ENCODE assay signal across 10 cellular contexts in the genomic region with DNA sequence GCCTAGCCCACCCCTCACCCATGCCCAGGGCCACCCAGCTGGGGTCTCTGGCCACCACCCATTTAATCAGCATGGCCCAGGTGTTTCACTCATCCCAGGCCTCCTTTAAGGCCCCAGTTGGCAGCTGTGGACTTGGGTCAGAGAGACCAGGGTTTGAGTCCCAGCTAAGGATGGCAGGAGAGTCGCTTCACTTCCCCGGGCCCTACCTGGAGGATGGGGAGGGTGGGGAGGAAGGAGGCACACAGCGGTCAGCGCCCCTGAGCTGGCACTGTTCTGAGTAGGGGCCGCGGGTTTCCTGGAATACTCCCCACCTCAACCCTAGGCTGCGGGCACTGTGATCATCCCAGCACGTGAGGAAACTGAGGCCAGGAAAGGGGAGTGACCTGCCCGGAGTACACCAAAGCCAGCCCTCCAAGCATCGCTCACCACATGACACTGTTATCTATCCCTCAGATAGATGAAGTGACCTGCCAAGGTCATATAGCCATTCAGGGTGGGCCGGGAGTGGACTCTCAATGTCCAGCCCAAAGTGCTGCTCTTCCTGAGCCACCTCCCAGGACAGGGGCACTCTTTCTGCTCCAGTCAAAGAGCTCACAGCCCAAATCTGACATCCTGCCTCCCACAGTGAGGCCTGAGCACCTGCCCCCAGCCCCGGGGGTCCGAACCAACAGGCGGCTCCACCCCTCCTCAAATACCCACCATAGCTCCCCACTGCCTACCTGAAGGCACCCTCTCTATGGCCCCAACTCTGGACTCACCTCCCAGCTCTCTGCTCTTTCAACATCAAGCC. TPM values are rescaled to one million over a fixed set of nuclear protein-coding genes. Genes with fewer than 3 reads are reported as not detected.
DNase-seq lines count a peak whose midpoint lies in the region; ATAC-seq, FAIRE-seq and TF ChIP-seq lines count a peak whose summit lies in the region.
"Had no signal": no experiment of that assay in that cellular context is flagged by ENCODE, and none has a peak within 500 bp of the region (broad histone marks: within the 10 kb centered on the region; RNA-seq: fewer than 3 reads in every experiment).

No MANE protein-coding gene starts in this region.

- no peak overlapping the region for H2BK20ac ChIP-seq in H1 (ENCODE audit: low read length)

- POLR2A ChIA-PET in H1 (lab: Charles Lee; ENCODE audit: partially characterized antibody): interaction anchor here (0.7 to 4.6 kb wide), 5 partner anchors 10 to 142 kb away, joined by 3 to 39 read pairs (median 3); a partner anchor contains a TSS

- H3K36me3 ChIP-seq in heart right ventricle: peaks cover 0 to 4% (median 0%) of the 10 kb centered on the region in 9 donors
- H3K36me3 ChIP-seq in H1 (ENCODE audit: control insufficient read depth in 2 of 4, insufficient read depth in 4 of 4, low read length in 3 of 4): no peaks in the 10 kb centered on the region
- H3K36me3 ChIP-seq in osteoblast (ENCODE audit: insufficient read depth, low read length): no peaks in the 10 kb centered on the region
- H3K36me3 ChIP-seq in upper lobe of right lung: no peaks in the 10 kb centered on the region

- no peak overlapping the region for H4K91ac ChIP-seq in H1 (replicated peaks; ENCODE audit: insufficient read length, low read length)

- H3K79me2 ChIP-seq in H1 (ENCODE audit: control insufficient read depth in 1 of 2, insufficient read depth in 2 of 2, low read length in 2 of 2): peaks cover 0 to 41% of the 10 kb centered on the region in 2 experiments; a peak in 2 of 4 replicates
- peaks cover 98% of the 10 kb centered on the region for H3K79me2 ChIP-seq in osteoblast (ENCODE audit: insufficient read depth, low read length)

- WGBS in heart right ventricle, 2 donors: 70 to 73% methylated on average over 14 of the region's 14 CpGs
- 94% methylated on average over 12 of the region's 14 CpGs; no CpG with 5 or more reads in 1 of the 2 experiments for WGBS in H1 (ENCODE audit: extremely low coverage in 1 of 2, insufficient coverage in 1 of 2, insufficient read length in 1 of 2, insufficient replicate concordance in 2 of 2, low coverage in 1 of 2, low lambda C conversion rate in 2 of 2, missing lambda C conversion rate in 1 of 2), 2 experiments

- no peak overlapping the region; the same call in 1 of the 2 replicates for H2BK5ac ChIP-seq in H1 (ENCODE audit: low read depth, low read length)

- H4K5ac ChIP-seq in H1 (ENCODE audit: insufficient read length, low read depth, low read length): no peak overlapping the region

- H3K18ac ChIP-seq in H1 (ENCODE audit: extremely low read depth, low read length): no peak overlapping the region; the same call in none of the 2 replicates

- H3K27ac ChIP-seq in heart right ventricle: peak overlapping the region; percentile 77 to 99 (median 96)
- peak overlapping the region; percentile 25; the same call in 1 of the 2 replicates for H3K27ac ChIP-seq in H1 (ENCODE audit: low read depth, low read length)
- H3K27ac ChIP-seq in osteoblast (ENCODE audit: low read depth, low read length): peak overlapping the region; percentile 63
- H3K27ac ChIP-seq in upper lobe of right lung: peak overlapping the region; percentile 92

- FAIRE-seq in H1 (lab: Jason Lieb, UNC): no peak

- TF ChIP-seq EP300 in H1 (IDR thresholded peaks at IDR 0.05; ENCODE audit: borderline replicate concordance in 1 of 2, low read depth in 2 of 2, low read length in 2 of 2): no peak

- TF ChIP-seq POLR2A in H1 (IDR thresholded peaks at IDR 0.05; ENCODE audit: control extremely low read depth in 1 of 2, low read depth in 2 of 2, low read length in 2 of 2): no peak

- 0 out of 2 replicates have a peak overlapping the region, but pooled peaks have one; percentile 17 for H2BK12ac ChIP-seq in H1 (ENCODE audit: low read depth, low read length)

- H3K56ac ChIP-seq in H1 (replicated peaks; ENCODE audit: insufficient read length, low read depth, low read length): no peak overlapping the region

- H2AFZ ChIP-seq in H1 (ENCODE audit: low read length) (no peak overlapping the region), osteoblast (ENCODE audit: low read length) (no peak overlapping the region)

- H4K20me1 ChIP-seq in H1 (replicated peaks in 1 of 2; ENCODE audit: control insufficient read depth in 1 of 2, insufficient read depth in 2 of 2, low read length in 2 of 2): peaks cover 9 to 10% of the 10 kb centered on the region in 2 experiments
- peaks cover 58% of the 10 kb centered on the region for H4K20me1 ChIP-seq in osteoblast (ENCODE audit: insufficient read depth, low read length)

- H2AK5ac ChIP-seq in H1 (ENCODE audit: low read depth, low read length): peak overlapping the region; percentile 39; the same call in 1 of the 2 replicates

- intact Hi-C loops in heart right ventricle (cut with DNase I) (loop anchor here in 4 of 10 donors (2.0 to 10.0 kb wide), 4 partner anchors 23 to 451 kb away; a partner anchor contains a TSS), Right ventricle myocardium inferior (cut with DNase I) (loop anchor here (2.0 kb wide), 1 partner anchor 29 kb away; a partner anchor contains a TSS), upper lobe of right lung (cut with DNase I) (no loop called here)

- no peak for TF ChIP-seq RAD21 in H1 (IDR thresholded peaks at IDR 0.05 in 1 of 2, conservative IDR thresholded peaks at IDR 0.05 in 1 of 2; ENCODE audit: low read depth in 2 of 2, low read length in 2 of 2)

- no peak overlapping the region for H3K4me2 ChIP-seq in H1 (ENCODE audit: insufficient read depth in 1 of 2, low read depth in 2 of 2, low read length in 2 of 2)
- peak overlapping the region; percentile 66 for H3K4me2 ChIP-seq in osteoblast (ENCODE audit: insufficient read depth, low read length)

- no peak overlapping the region for H4K8ac ChIP-seq in H1 (ENCODE audit: extremely low read depth, insufficient read depth, low read length)

- DNase-seq in heart right ventricle (no peak), Right ventricle myocardium inferior (ENCODE audit: missing footprints) (no peak), H1 (ENCODE audit: low read depth in 1 of 2, low spot score in 2 of 2) (no peak), osteoblast (ENCODE audit: insufficient read length, low spot score, missing footprints) (peak; percentile 56), upper lobe of right lung (no peak), NCI-H2227 (lab: John Stamatoyannopoulos, UW; ENCODE audit: unreplicated experiment) (no peak)
- DNase-seq in activated CD4-positive, alpha-beta T cell treated with anti-CD3 and anti-CD28 coated beads for 4 hours: no peak
- DNase-seq: mesendoderm, MM.1S had no signal

- H3K4me3 ChIP-seq in heart right ventricle (peak overlapping the region in 8 of 10 donors; percentile 5 to 99 (median 41)), H1 (ENCODE audit: extremely low read depth in 1 of 4, insufficient read depth in 2 of 4, low read depth in 3 of 4, low read length in 4 of 4) (no peak overlapping the region), osteoblast (ENCODE audit: insufficient read depth, low read length) (no peak overlapping the region), upper lobe of right lung (no peak overlapping the region)

- CTCF ChIA-PET in H1 (lab: Charles Lee; ENCODE audit: partially characterized antibody): interaction anchor here (0.5 to 1.9 kb wide), 9 partner anchors 12 to 626 kb away, joined by 3 to 10 read pairs (median 3); no protein-coding TSS in a partner anchor

- no peaks in the 10 kb centered on the region for H3K9me3 ChIP-seq in heart right ventricle
- no peaks in the 10 kb centered on the region for H3K9me3 ChIP-seq in H1 (ENCODE audit: insufficient read depth in 2 of 2, low read depth in 1 of 2, low read length in 1 of 2)
- H3K9me3 ChIP-seq in osteoblast (ENCODE audit: low read depth, low read length): no peaks in the 10 kb centered on the region
- H3K9me3 ChIP-seq in upper lobe of right lung: no peaks in the 10 kb centered on the region

- no peak overlapping the region for H3K14ac ChIP-seq in H1 (ENCODE audit: insufficient read length)

- peaks cover 49 to 95% (median 83%) of the 10 kb centered on the region in 9 donors for H3K4me1 ChIP-seq in heart right ventricle
- peaks cover 7 to 29% (median 21%) of the 10 kb centered on the region in 4 experiments for H3K4me1 ChIP-seq in H1 (replicated peaks in 1 of 4; ENCODE audit: control insufficient read depth in 3 of 4, insufficient read depth in 4 of 4, low read length in 3 of 4)
- peaks cover 41% of the 10 kb centered on the region for H3K4me1 ChIP-seq in osteoblast (ENCODE audit: insufficient read depth, low read length)
- peaks cover 69% of the 10 kb centered on the region for H3K4me1 ChIP-seq in upper lobe of right lung

- ATAC-seq in heart right ventricle (peak in 2 of 8 donors; percentile 3 to 4), Right ventricle myocardium inferior (no peak), upper lobe of right lung (no peak), GM18867 (IDR thresholded peaks at IDR 0.05; ENCODE audit: unreplicated experiment) (no peak)

- peaks cover 23% of the 10 kb centered on the region for H3K79me1 ChIP-seq in H1 (ENCODE audit: low read depth, low read length)

- H3K27me3 ChIP-seq in heart right ventricle (no peaks in the 10 kb centered on the region), H1 (replicated peaks in 1 of 4; ENCODE audit: control insufficient read depth in 3 of 4, extremely low read depth in 1 of 4, insufficient read depth in 3 of 4, low read length in 3 of 4) (peaks cover 0 to 2% (median 0%) of the 10 kb centered on the region in 4 experiments; a peak in 1 of 7 replicates), osteoblast (ENCODE audit: insufficient read depth, low read length) (no peaks in the 10 kb centered on the region), upper lobe of right lung (no peaks in the 10 kb centered on the region)

- TF ChIP-seq CTCF in heart right ventricle (IDR thresholded peaks at IDR 0.05) (no peak), H1 (IDR thresholded peaks at IDR 0.05; ENCODE audit: control extremely low read depth in 1 of 3, insufficient read depth in 1 of 3, low read depth in 1 of 3, low read length in 3 of 3) (no peak), osteoblast (IDR thresholded peaks at IDR 0.05; ENCODE audit: extremely low read depth, low read depth, low read length) (no peak), upper lobe of right lung (IDR thresholded peaks at IDR 0.05) (no peak)

- H3K9ac ChIP-seq in H1 (replicated peaks in 1 of 4; ENCODE audit: extremely low read depth in 1 of 4, low read depth in 3 of 4, low read length in 3 of 4): no peak overlapping the region

- H2BK15ac ChIP-seq in H1 (ENCODE audit: low read length): no peak overlapping the region

- peaks cover 5% of the 10 kb centered on the region for H3K23me2 ChIP-seq in H1 (ENCODE audit: low read depth, low read length)

- H3K23ac ChIP-seq in H1 (ENCODE audit: insufficient read length): no peak overlapping the region

- H3K4ac ChIP-seq in H1 (replicated peaks; ENCODE audit: insufficient read length, low read depth, low read length): peak overlapping the region; percentile 72

- no peak overlapping the region for H2BK120ac ChIP-seq in H1 (replicated peaks; ENCODE audit: low read depth, low read length)

RNA-seq across cellular contexts. Expression of a gene that starts 3.4 kb away (rescaled TPM):
- total RNA-seq in heart right ventricle (1 to 10 TPM in 1 of 10 donors, under 1 TPM in 9; 0.32 to 1.2 (median 0.50) TPM), Right ventricle myocardium inferior (0.41 TPM), osteoblast (0.72 and 1.2 TPM in 2 replicates), upper lobe of right lung (1.0 TPM)
- polyA plus RNA-seq in heart right ventricle (not detected), H1 (2011; rRNA removed) (0.12 TPM in 1 of 2 replicates, not detected in the other)
- total RNA-seq in H1 (2021; fragmentation: NEBNext Ultra II Directional; extraction: Animal tissue kit (Norgen Biotek cat#: 25700)): 0.52 and 0.84 TPM in 2 replicates
- not detected for polyA plus RNA-seq in H1 (2011; cell fraction: cytosol; rRNA removed)
- polyA plus RNA-seq in H1 (2011; cell fraction: nucleus; rRNA removed): not detected
- not detected in 4 replicates for polyA plus RNA-seq in H1 (2012, experiment 1 of 2)
- not detected for polyA plus RNA-seq in H1 (2012, experiment 2 of 2)
- not detected for polyA plus RNA-seq in H1 (2013, experiment 1 of 2)
- polyA plus RNA-seq in H1 (2013, experiment 2 of 2): 0.15 TPM
- 0.49 and 0.50 TPM in 2 replicates for polyA minus RNA-seq in H1 (2011; rRNA and poly(A)+ RNA removed)
- 1.5 TPM for polyA minus RNA-seq in H1 (2011; cell fraction: cytosol; rRNA and poly(A)+ RNA removed)
- polyA minus RNA-seq in H1 (2011; cell fraction: nucleus; rRNA and poly(A)+ RNA removed): 1.8 TPM

RNA-seq across cellular contexts. Expression of a gene that starts 5.4 kb away (rescaled TPM):
- total RNA-seq in heart right ventricle (100 to 1,000 TPM; 261 to 633 (median 312) TPM), Right ventricle myocardium inferior (268 TPM), osteoblast (84.3 and 86.9 TPM in 2 replicates), upper lobe of right lung (251 TPM)
- polyA plus RNA-seq in heart right ventricle (100 to 1,000 TPM in 1 of 2 donors, 10 to 100 TPM in 1; 91.9 to 303 TPM), H1 (2011; rRNA removed) (113 and 160 TPM in 2 replicates)
- 75.3 and 82.5 TPM in 2 replicates for total RNA-seq in H1 (2021; fragmentation: NEBNext Ultra II Directional; extraction: Animal tissue kit (Norgen Biotek cat#: 25700))
- 64.2 TPM for polyA plus RNA-seq in H1 (2011; cell fraction: cytosol; rRNA removed)
- 72.4 TPM for polyA plus RNA-seq in H1 (2011; cell fraction: nucleus; rRNA removed)
- 73.0 to 99.5 TPM (median 89.7 TPM) in 4 replicates for polyA plus RNA-seq in H1 (2012, experiment 1 of 2)
- polyA plus RNA-seq in H1 (2012, experiment 2 of 2): 83.5 TPM
- 94.8 TPM for polyA plus RNA-seq in H1 (2013, experiment 1 of 2)
- polyA plus RNA-seq in H1 (2013, experiment 2 of 2): 107 TPM
- 56.6 and 58.6 TPM in 2 replicates for polyA minus RNA-seq in H1 (2011; rRNA and poly(A)+ RNA removed)
- 50.7 TPM for polyA minus RNA-seq in H1 (2011; cell fraction: cytosol; rRNA and poly(A)+ RNA removed)
- polyA minus RNA-seq in H1 (2011; cell fraction: nucleus; rRNA and poly(A)+ RNA removed): 29.5 TPM

RNA-seq across cellular contexts. Expression of a gene that starts 29.1 kb away (rescaled TPM):
- total RNA-seq in heart right ventricle (10 to 100 TPM; 27.2 to 42.6 (median 33.6) TPM), Right ventricle myocardium inferior (39.3 TPM), osteoblast (21.2 and 22.4 TPM in 2 replicates), upper lobe of right lung (66.9 TPM)
- polyA plus RNA-seq in heart right ventricle (10 to 100 TPM; 11.9 to 32.6 TPM), H1 (2011; rRNA removed) (43.5 and 44.7 TPM in 2 replicates)
- total RNA-seq in H1 (2021; fragmentation: NEBNext Ultra II Directional; extraction: Animal tissue kit (Norgen Biotek cat#: 25700)): 77.3 and 84.6 TPM in 2 replicates
- polyA plus RNA-seq in H1 (2011; cell fraction: cytosol; rRNA removed): 52.1 TPM
- 77.2 TPM for polyA plus RNA-seq in H1 (2011; cell fraction: nucleus; rRNA removed)
- 69.9 to 94.7 TPM (median 73.5 TPM) in 4 replicates for polyA plus RNA-seq in H1 (2012, experiment 1 of 2)
- polyA plus RNA-seq in H1 (2012, experiment 2 of 2): 78.6 TPM
- 38.1 TPM for polyA plus RNA-seq in H1 (2013, experiment 1 of 2)
- 36.7 TPM for polyA plus RNA-seq in H1 (2013, experiment 2 of 2)
- polyA minus RNA-seq in H1 (2011; rRNA and poly(A)+ RNA removed): 67.2 and 70.1 TPM in 2 replicates
- 40.0 TPM for polyA minus RNA-seq in H1 (2011; cell fraction: cytosol; rRNA and poly(A)+ RNA removed)
- polyA minus RNA-seq in H1 (2011; cell fraction: nucleus; rRNA and poly(A)+ RNA removed): 36.9 TPM

Comparison
In these comparisons a context has a peak if more than half of its experiments do, and no peak if none do; other contexts are left out.
1. H3K27ac ChIP-seq: peak in every context shown above with its lines; median percentile 96 in heart right ventricle; 92 in upper lobe of right lung; 63 in osteoblast; 25 in H1.
2. H3K4me3 ChIP-seq: peak in heart right ventricle (8 of 10); none in H1 (0 of 4), osteoblast (single experiment) and upper lobe of right lung (single experiment).